24 cellular contexts compared by ENCODE assay signal in genomic region chr16:79843145-79843544, GRCh38.
"Had no signal": no experiment of that assay in that cellular context is flagged by ENCODE, and none has a peak within 500 bp of the region (broad histone marks: within the 10 kb centered on the region; RNA-seq: fewer than 3 reads in every experiment).

No MANE protein-coding gene starts in this region.

- H3K9me3 ChIP-seq: gastrocnemius medialis, lower lobe of right lung, prostate gland, right atrium auricular region, testis, tibial artery, upper lobe of left lung had no signal

- H3K27me3 ChIP-seq: gastrocnemius medialis, right atrium auricular region, testis, tibial artery, upper lobe of left lung had no signal

- H3K36me3 Mint-ChIP-seq: naive thymus-derived CD8-positive, alpha-beta T cell had no signal

- H3K4me3 Mint-ChIP-seq: dendritic cell treated with granulocyte-macrophage colony-stimulating factor and Interleukin-4, amounts not matched to agents 40 ng/mL and 50 ng/mL, for 4 days; endodermal cell; naive thymus-derived CD8-positive, alpha-beta T cell; nephron progenitor cell had no signal

- H3K36me3 ChIP-seq: gastrocnemius medialis, lower lobe of right lung, prostate gland, right atrium auricular region, tibial artery, upper lobe of left lung had no signal

- H3K9me3 Mint-ChIP-seq: dendritic cell treated with granulocyte-macrophage colony-stimulating factor and Interleukin-4, amounts not matched to agents 40 ng/mL and 50 ng/mL, for 4 days; endodermal cell; naive thymus-derived CD8-positive, alpha-beta T cell; nephron progenitor cell had no signal

- FAIRE-seq: urothelium cell line had no signal

- H3K27me3 Mint-ChIP-seq: dendritic cell treated with granulocyte-macrophage colony-stimulating factor and Interleukin-4, amounts not matched to agents 40 ng/mL and 50 ng/mL, for 4 days had no signal

- H3K4me2 ChIP-seq: smooth muscle cell had no signal

- H3K27ac ChIP-seq: epithelial cell of prostate, gastrocnemius medialis, lower lobe of right lung, prostate gland, right atrium auricular region, testis, tibial artery, upper lobe of left lung had no signal

- DNase-seq: effector CD8-positive, alpha-beta T cell; endodermal cell; foreskin fibroblast; gastrocnemius medialis; head of caudate nucleus; left ventricle myocardium superior; lower lobe of right lung; naive thymus-derived CD8-positive, alpha-beta T cell; nephron progenitor cell; nucleus accumbens; stimulated activated CD4-positive, alpha-beta T cell treated with anti-CD3 and anti-CD28 coated beads, Interleukin-12 subunit alpha, Interleukin-12 subunit beta, amount 100 ng/mL, for 4 hours; stimulated activated CD4-positive, alpha-beta T cell treated with anti-CD3 and anti-CD28 coated beads, Interleukin-4, amount 100 ng/mL, for 1 hour; stimulated activated naive CD4-positive, alpha-beta T cell; substantia nigra; testis; tibial artery; upper lobe of left lung had no signal

- H3K4me3 ChIP-seq: gastrocnemius medialis, lower lobe of right lung, prostate gland, right atrium auricular region, smooth muscle cell, testis, tibial artery, upper lobe of left lung had no signal

- H3K4me1 ChIP-seq: gastrocnemius medialis, lower lobe of right lung, prostate gland, tibial artery, upper lobe of left lung had no signal

- H3K4me1 Mint-ChIP-seq: endodermal cell, nephron progenitor cell had no signal

- H3K27ac Mint-ChIP-seq: dendritic cell treated with granulocyte-macrophage colony-stimulating factor and Interleukin-4, amounts not matched to agents 40 ng/mL and 50 ng/mL, for 4 days; endodermal cell; naive thymus-derived CD8-positive, alpha-beta T cell; nephron progenitor cell had no signal

- ATAC-seq: gastrocnemius medialis; left ventricle myocardium superior; lower lobe of right lung; naive thymus-derived CD8-positive, alpha-beta T cell; sciatic nerve had no signal
